Comparison of ENCODE assay signal across 8 cellular contexts in genomic region chr9:107259751-107260313, GRCh38. TPM values are rescaled to one million over a fixed set of nuclear protein-coding genes. Genes with fewer than 3 reads are reported as not detected.
DNase-seq lines count a peak whose midpoint lies in the region; ATAC-seq, FAIRE-seq and TF ChIP-seq lines count a peak whose summit lies in the region.
"Not testable (repeated sequence)": the region's sequence is repeated elsewhere in the genome, so short reads cannot be mapped to it uniquely, and the experiment has no call there.

No MANE protein-coding gene starts in this region.

- H3K4me3 Mint-ChIP-seq in IgD-negative memory B cell, result peak overlapping the region in 3 of 4 donors; percentile 54 to 82 (median 67)
- peak overlapping the region; percentile 15 for H3K4me3 Mint-ChIP-seq in activated naive CD8-positive, alpha-beta T cell treated with anti-CD3 and anti-CD28 coated beads, Interleukin-2, amount 50 U/mL, for 24 hours
- H3K4me3 Mint-ChIP-seq in neural progenitor cell, result not testable (repeated sequence)
- peak overlapping the region; percentile 63 to 73 for H3K4me3 Mint-ChIP-seq in stimulated activated naive B cell treated with anti-CD40 and anti-IgM and Interleukin-4, amounts not matched to agents 10 μg/mL and 1 μg/mL and 100 μg/mL, for 72 hours

- in situ Hi-C loops in HepG2 (cut with HindIII; ENCODE audit: extremely low pct_ligation_motif_present, low pct_unique_long_range_greater_than_20kb), result not testable (repeated sequence)

- not testable (repeated sequence) for DNase-seq in PC-3; activated naive CD8-positive, alpha-beta T cell treated with anti-CD3 and anti-CD28 coated beads, Interleukin-2, amount 50 U/mL, for 24 hours; HepG2 (ENCODE audit: low spot score); mesenchymal stem cell; neural progenitor cell (ENCODE audit: low spot score); stimulated activated naive B cell treated with anti-CD40 and anti-IgM and Interleukin-4, amounts not matched to agents 10 μg/mL and 1 μg/mL and 100 μg/mL, for 72 hours

- not testable (repeated sequence) for H3K9me2 ChIP-seq in PC-3 (replicated peaks; ENCODE audit: low read length)

- H3K18ac ChIP-seq in mesenchymal stem cell (ENCODE audit: low read depth in 1 of 2, low read length in 2 of 2), result not testable (repeated sequence)

- TF ChIP-seq CTCF in PC-3 (conservative IDR thresholded peaks at IDR 0.05; ENCODE audit: low read depth, low read length); HepG2 (CRISPR knock-in tag; IDR thresholded peaks at IDR 0.05); neural progenitor cell (IDR thresholded peaks at IDR 0.05): not testable (repeated sequence)

- not testable (repeated sequence) for TF ChIP-seq EP300 in HepG2 (IDR thresholded peaks at IDR 0.05; ENCODE audit: low read depth in 2 of 2, low read length in 2 of 2); HepG2 (CRISPR knock-in tag; IDR thresholded peaks at IDR 0.05; ENCODE audit: borderline replicate concordance)

- not testable (repeated sequence) for BruUV-seq in PC-3 (replicated peaks; lab: Mats Ljungman, UMichigan); HepG2 (replicated peaks; lab: Mats Ljungman, UMichigan)

- H4K20me1 ChIP-seq in BLaER1, result peaks cover 14% of the 10 kb centered on the region
- H4K20me1 ChIP-seq in PC-3 (ENCODE audit: low read length); HepG2 (ENCODE audit: insufficient read depth, low read length); neural progenitor cell (ENCODE audit: low read depth): not testable (repeated sequence)

- not testable (repeated sequence) for H3K9me3 ChIP-seq in BLaER1; PC-3 (ENCODE audit: low read length); HepG2 (ENCODE audit: low read length); mesenchymal stem cell (ENCODE audit: control insufficient read depth, low read length); neural progenitor cell (ENCODE audit: low read depth)

- intact Hi-C loops in PC-3 (cut with micrococcal nuclease); HepG2 (cut with micrococcal nuclease; ENCODE audit: unreplicated experiment): not testable (repeated sequence)

- H3K27ac ChIP-seq in BLaER1; PC-3 (ENCODE audit: low read length); mesenchymal stem cell (ENCODE audit: low read length, poor library complexity, severe bottlenecking): not testable (repeated sequence)
- H3K27ac ChIP-seq in HepG2 (ENCODE audit: extremely low read length, insufficient read depth, low read length) (peak overlapping the region; percentile 51), neural progenitor cell (peak overlapping the region; percentile 16)

- not testable (repeated sequence) for H3K23ac ChIP-seq in mesenchymal stem cell (ENCODE audit: low read length in 2 of 2)

- not testable (repeated sequence) for H4K8ac ChIP-seq in mesenchymal stem cell (ENCODE audit: low read length)

- ATAC-seq in PC-3; activated naive CD8-positive, alpha-beta T cell treated with anti-CD3 and anti-CD28 coated beads, Interleukin-2, amount 50 U/mL, for 24 hours; HepG2; stimulated activated naive B cell treated with anti-CD40 and anti-IgM and Interleukin-4, amounts not matched to agents 10 μg/mL and 1 μg/mL and 100 μg/mL, for 72 hours (replicated peaks): not testable (repeated sequence)

- FAIRE-seq in HepG2 (lab: Jason Lieb, UNC), result not testable (repeated sequence)

- 52% methylated on average over 13 of the region's 13 CpGs for WGBS in HepG2 (ENCODE audit: low lambda C conversion rate)
- WGBS in mesenchymal stem cell, result 96% methylated on average over 12 of the region's 13 CpGs

- H3K27ac Mint-ChIP-seq in IgD-negative memory B cell, result peak overlapping the region in 1 of 3 donors; percentile 76
- peak overlapping the region; percentile 46 for H3K27ac Mint-ChIP-seq in activated naive CD8-positive, alpha-beta T cell treated with anti-CD3 and anti-CD28 coated beads, Interleukin-2, amount 50 U/mL, for 24 hours
- not testable (repeated sequence) for H3K27ac Mint-ChIP-seq in neural progenitor cell
- peak overlapping the region; percentile 20 for H3K27ac Mint-ChIP-seq in stimulated activated naive B cell treated with anti-CD40 and anti-IgM and Interleukin-4, amounts not matched to agents 10 μg/mL and 1 μg/mL and 100 μg/mL, for 72 hours

- H3K36me3 Mint-ChIP-seq in IgD-negative memory B cell; activated naive CD8-positive, alpha-beta T cell treated with anti-CD3 and anti-CD28 coated beads, Interleukin-2, amount 50 U/mL, for 24 hours (ENCODE audit: low read depth); neural progenitor cell; stimulated activated naive B cell treated with anti-CD40 and anti-IgM and Interleukin-4, amounts not matched to agents 10 μg/mL and 1 μg/mL and 100 μg/mL, for 72 hours: not testable (repeated sequence)

- H3K27me3 ChIP-seq in BLaER1; PC-3 (ENCODE audit: low read length); HepG2 (ENCODE audit: control insufficient read depth in 1 of 2, insufficient read depth in 2 of 2, low read length in 2 of 2); mesenchymal stem cell (ENCODE audit: control insufficient read depth in 1 of 2, insufficient read depth in 1 of 2, low read length in 2 of 2); neural progenitor cell: not testable (repeated sequence)

- H2BK15ac ChIP-seq in mesenchymal stem cell (ENCODE audit: low read depth, poor library complexity, severe bottlenecking), result not testable (repeated sequence)

- H3K4me2 ChIP-seq in BLaER1 (peak overlapping the region; percentile 76), PC-3 (ENCODE audit: low read length) (peak overlapping the region; percentile 26; the same call in 1 of the 2 replicates), HepG2 (ENCODE audit: low read depth, low read length) (peak overlapping the region; percentile 66), neural progenitor cell (peak overlapping the region; percentile 48)
- H3K4me2 ChIP-seq in mesenchymal stem cell (ENCODE audit: low read length, poor library complexity, severe bottlenecking), result not testable (repeated sequence)

- not testable (repeated sequence) for H3K79me2 ChIP-seq in PC-3 (ENCODE audit: low read length); HepG2 (ENCODE audit: insufficient read depth, low read length); neural progenitor cell (ENCODE audit: low read depth)

- not testable (repeated sequence) for H4K91ac ChIP-seq in mesenchymal stem cell (ENCODE audit: low read length)

- not testable (repeated sequence) for H3K79me1 ChIP-seq in mesenchymal stem cell (replicated peaks; ENCODE audit: low read length, poor library complexity, severe bottlenecking)

- not testable (repeated sequence) for H2AFZ ChIP-seq in PC-3 (ENCODE audit: low read length); HepG2 (ENCODE audit: low read length); mesenchymal stem cell (ENCODE audit: low read depth, low read length); neural progenitor cell (replicated peaks)

- not testable (repeated sequence) for H3K9me3 Mint-ChIP-seq in IgD-negative memory B cell; activated naive CD8-positive, alpha-beta T cell treated with anti-CD3 and anti-CD28 coated beads, Interleukin-2, amount 50 U/mL, for 24 hours; neural progenitor cell; stimulated activated naive B cell treated with anti-CD40 and anti-IgM and Interleukin-4, amounts not matched to agents 10 μg/mL and 1 μg/mL and 100 μg/mL, for 72 hours

- H3K4me1 ChIP-seq in BLaER1 (peaks cover 21% of the 10 kb centered on the region), HepG2 (ENCODE audit: insufficient read depth, low read length) (peaks cover 29% of the 10 kb centered on the region), neural progenitor cell (peaks cover 18% of the 10 kb centered on the region)
- H3K4me1 ChIP-seq in PC-3 (ENCODE audit: insufficient read depth, low read length); mesenchymal stem cell (ENCODE audit: control insufficient read depth, insufficient read depth, low read depth, low read length): not testable (repeated sequence)

- H2AK5ac ChIP-seq in mesenchymal stem cell (ENCODE audit: low read length, severe bottlenecking), result not testable (repeated sequence)

- CTCF ChIA-PET in PC-3 (lab: Charles Lee); HepG2 (lab: Yijun Ruan, JAX; ENCODE audit: low intra/inter-chr PET ratio, low total read pairs): not testable (repeated sequence)

- H3K4me1 Mint-ChIP-seq in IgD-negative memory B cell (peaks cover 12 to 20% (median 20%) of the 10 kb centered on the region in 3 donors), neural progenitor cell (peaks cover 14% of the 10 kb centered on the region)
- H3K4me1 Mint-ChIP-seq in activated naive CD8-positive, alpha-beta T cell treated with anti-CD3 and anti-CD28 coated beads, Interleukin-2, amount 50 U/mL, for 24 hours, result peaks cover 16% of the 10 kb centered on the region
- H3K4me1 Mint-ChIP-seq in stimulated activated naive B cell treated with anti-CD40 and anti-IgM and Interleukin-4, amounts not matched to agents 10 μg/mL and 1 μg/mL and 100 μg/mL, for 72 hours, result peaks cover 16 to 25% of the 10 kb centered on the region in 2 donors

- H3K36me3 ChIP-seq in BLaER1; PC-3 (ENCODE audit: low read depth, low read length); HepG2 (replicated peaks in 1 of 2; ENCODE audit: control insufficient read depth in 1 of 2, insufficient read depth in 2 of 2, low read length in 2 of 2); mesenchymal stem cell (ENCODE audit: control insufficient read depth in 1 of 2, insufficient read depth in 2 of 2, low read depth in 1 of 2, low read length in 2 of 2); neural progenitor cell: not testable (repeated sequence)

- not testable (repeated sequence) for H3K9ac ChIP-seq in BLaER1; PC-3 (ENCODE audit: low read length); HepG2 (ENCODE audit: insufficient read depth, low read depth, low read length); neural progenitor cell
- peak overlapping the region; percentile 30 for H3K9ac ChIP-seq in mesenchymal stem cell (ENCODE audit: low read length)

- H3K4ac ChIP-seq in mesenchymal stem cell (ENCODE audit: low read depth in 1 of 2, low read length in 2 of 2), result not testable (repeated sequence)

- POLR2A ChIA-PET in PC-3 (lab: Charles Lee; ENCODE audit: unreplicated experiment) (interaction anchor here (0.5 kb wide), 1 partner anchor 822 kb away, joined by 5 read pairs; no protein-coding TSS in a partner anchor), HepG2 (lab: Yijun Ruan, JAX) (interaction anchor here (0.8 to 2.5 kb wide), 6 partner anchors 8 to 28 kb away, joined by 3 to 29 read pairs (median 14); partner anchors contain the start of gene RAD23B)

- not testable (repeated sequence) for H3F3A ChIP-seq in PC-3 (ENCODE audit: low read length, unreplicated experiment)
- peaks cover 20% of the 10 kb centered on the region for H3F3A ChIP-seq in neural progenitor cell (ENCODE audit: low read depth)

- not testable (repeated sequence) for TF ChIP-seq RAD21 in HepG2 (CRISPR knock-in tag; IDR thresholded peaks at IDR 0.05)

- not testable (repeated sequence) for H3K14ac ChIP-seq in mesenchymal stem cell (ENCODE audit: low read length in 2 of 2)

- H2BK5ac ChIP-seq in mesenchymal stem cell (ENCODE audit: low read depth, low read length, poor library complexity, severe bottlenecking), result not testable (repeated sequence)

- not testable (repeated sequence) for H3K4me3 ChIP-seq in BLaER1; PC-3 (ENCODE audit: low read length); mesenchymal stem cell (ENCODE audit: insufficient read depth in 1 of 2, low read depth in 1 of 2, low read length in 2 of 2); neural progenitor cell
- peak overlapping the region in 2 of 3 experiments; percentile 27 to 39; a peak in 2 of 6 replicates for H3K4me3 ChIP-seq in HepG2 (replicated peaks in 1 of 3; ENCODE audit: insufficient read depth in 1 of 3, low read depth in 2 of 3, low read length in 3 of 3)

- TF ChIP-seq POLR2A in HepG2 (IDR thresholded peaks at IDR 0.05; ENCODE audit: insufficient read depth in 1 of 2, low read depth in 2 of 2, low read length in 2 of 2), result not testable (repeated sequence)

- peaks cover 13% of the 10 kb centered on the region for H3K27me3 Mint-ChIP-seq in IgD-negative memory B cell
- H3K27me3 Mint-ChIP-seq in activated naive CD8-positive, alpha-beta T cell treated with anti-CD3 and anti-CD28 coated beads, Interleukin-2, amount 50 U/mL, for 24 hours; neural progenitor cell (ENCODE audit: insufficient read depth, low read depth); stimulated activated naive B cell treated with anti-CD40 and anti-IgM and Interleukin-4, amounts not matched to agents 10 μg/mL and 1 μg/mL and 100 μg/mL, for 72 hours: not testable (repeated sequence)

- not testable (repeated sequence) for H2BK120ac ChIP-seq in mesenchymal stem cell (ENCODE audit: low read depth, low read length)

- H2BK12ac ChIP-seq in mesenchymal stem cell (ENCODE audit: low read length in 2 of 2), result not testable (repeated sequence)

RNA-seq across cellular contexts. Expression of gene RAD23B, which starts 23.2 kb away (rescaled TPM):
- 17.6 TPM for polyA plus RNA-seq in IgD-negative memory B cell
- 67.9 and 74.6 TPM in 2 replicates for total RNA-seq in PC-3 (2014; rRNA removed)
- 133 and 159 TPM in 2 replicates for total RNA-seq in HepG2 (2016; rRNA removed; fragmentation: Illumina TruSeq; extraction: Trizol)
- total RNA-seq in HepG2 (2016; cell fraction: cytosol; rRNA removed; fragmentation: Illumina TruSeq; extraction: Trizol; ENCODE audit: low read depth), result 59.7 and 60.0 TPM in 2 replicates
- total RNA-seq in HepG2 (2016; cell fraction: insoluble cytoplasmic fraction; rRNA removed; fragmentation: Illumina TruSeq; extraction: Trizol), result 128 and 156 TPM in 2 replicates
- total RNA-seq in HepG2 (2016; cell fraction: membrane; rRNA removed; fragmentation: Illumina TruSeq; extraction: Trizol), result 120 and 126 TPM in 2 replicates
- total RNA-seq in HepG2 (2016; cell fraction: nucleus; rRNA removed; fragmentation: Illumina TruSeq; extraction: Trizol), result 62.9 and 65.9 TPM in 2 replicates
- polyA plus RNA-seq in HepG2 (2011; rRNA removed), result 156 and 162 TPM in 2 replicates
- polyA plus RNA-seq in HepG2 (2011; cell fraction: cytosol; rRNA removed), result 93.8 and 114 TPM in 2 replicates
- 25.3 and 25.6 TPM in 2 replicates for polyA plus RNA-seq in HepG2 (2011; cell fraction: nucleus; rRNA removed)
- 90.7 and 110 TPM in 2 replicates for polyA plus RNA-seq in HepG2 (2012)
- polyA plus RNA-seq in HepG2 (2016; cell fraction: cytosol; fragmentation: Illumina TruSeq; extraction: Trizol; ENCODE audit: low read depth), result 26.3 and 31.4 TPM in 2 replicates
- 185 and 198 TPM in 2 replicates for polyA plus RNA-seq in HepG2 (2016; cell fraction: insoluble cytoplasmic fraction; fragmentation: Illumina TruSeq; extraction: Trizol; ENCODE audit: low read depth)
- polyA plus RNA-seq in HepG2 (2016; cell fraction: membrane; fragmentation: Illumina TruSeq; extraction: Trizol; ENCODE audit: low read depth), result 79.8 and 80.6 TPM in 2 replicates
- 67.0 and 71.9 TPM in 2 replicates for polyA plus RNA-seq in HepG2 (2016; cell fraction: nucleus; fragmentation: Illumina TruSeq; extraction: Trizol; ENCODE audit: insufficient read depth, low read depth)
- 270 and 278 TPM in 2 replicates for polyA minus RNA-seq in HepG2 (2011; rRNA and poly(A)+ RNA removed; ENCODE audit: low replicate concordance)
- polyA minus RNA-seq in HepG2 (2011; cell fraction: cytosol; rRNA and poly(A)+ RNA removed), result 139 and 149 TPM in 2 replicates
- polyA minus RNA-seq in HepG2 (2011; cell fraction: nucleus; rRNA and poly(A)+ RNA removed), result 85.5 and 87.8 TPM in 2 replicates
- 125 TPM for polyA plus RNA-seq in mesenchymal stem cell (2013, experiment 1 of 2)
- polyA plus RNA-seq in mesenchymal stem cell (2013, experiment 2 of 2), result 130 TPM
- 149 and 178 TPM in 2 replicates for total RNA-seq in neural progenitor cell (ENCODE audit: low replicate concordance)
